In the genomic region with DNA sequence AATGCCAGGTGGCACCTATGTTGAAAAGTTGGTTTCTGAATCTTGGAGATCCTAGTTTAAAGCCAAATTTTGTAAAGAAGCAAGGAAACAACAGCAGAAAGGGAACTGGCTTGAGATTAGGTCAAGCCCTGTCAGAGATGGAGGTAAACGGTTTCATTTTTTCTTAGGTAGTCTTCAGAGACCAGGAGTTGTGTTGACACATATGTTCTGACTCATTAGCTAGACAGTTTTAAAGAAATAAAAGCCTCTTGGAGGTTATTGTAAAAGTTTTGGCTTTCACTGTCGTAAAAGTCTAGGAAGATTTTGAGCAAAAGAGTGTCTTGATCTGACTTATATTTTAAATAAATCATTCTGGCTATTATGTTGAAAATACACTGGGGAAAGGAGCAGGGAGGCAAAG, we compare ENCODE assay signal across 23 cellular contexts.
DNase-seq lines count a peak whose midpoint lies in the region; ATAC-seq and TF ChIP-seq lines count a peak whose summit lies in the region.
"Had no signal": no experiment of that assay in that cellular context is flagged by ENCODE, and none has a peak within 500 bp of the region (broad histone marks: within the 10 kb centered on the region; RNA-seq: fewer than 3 reads in every experiment).

No MANE protein-coding gene starts in this region.

- no peaks in the 10 kb centered on the region for H3K9me3 ChIP-seq in Caco-2
- H3K9me3 ChIP-seq: MG63 had no signal

- H3K27ac ChIP-seq in foreskin keratinocyte = no peak overlapping the region
- H3K27ac ChIP-seq: GM23248, KMS-11 had no signal

- H3K4me1 ChIP-seq in foreskin keratinocyte (peaks cover 15% of the 10 kb centered on the region), Caco-2 (no peaks in the 10 kb centered on the region)

- H3K36me3 ChIP-seq in Caco-2 (ENCODE audit: control insufficient read depth, insufficient read depth, low read length) = no peaks in the 10 kb centered on the region
- H3K36me3 ChIP-seq: MG63 had no signal

- in situ Hi-C loops in astrocyte of the spinal cord (cut with HindIII; ENCODE audit: low sequenced_read_pairs) = no loop called here

- no peaks in the 10 kb centered on the region for H3K27me3 ChIP-seq in foreskin keratinocyte
- H3K27me3 ChIP-seq in Caco-2 (replicated peaks; ENCODE audit: control insufficient read depth, insufficient read depth, low read length) = no peaks in the 10 kb centered on the region
- H3K27me3 ChIP-seq: MG63 had no signal

- no peaks in the 10 kb centered on the region for H3K9me3 Mint-ChIP-seq in activated T-cell treated with anti-CD3 and anti-CD28 coated beads, Interleukin-2, amount 50 U/mL, for 24 hours
- H3K9me3 Mint-ChIP-seq in Caco-2 (ENCODE audit: unreplicated experiment) = no peaks in the 10 kb centered on the region

- intact Hi-C loops in Caco-2 (cut with micrococcal nuclease; ENCODE audit: unreplicated experiment) = loop anchor here (5.0 kb wide), 1 partner anchor 152 kb away; the partner anchor contains the start of gene CTSC

- CTCF ChIA-PET in Caco-2 (lab: Charles Lee) = no interaction called here

- H3K4me1 Mint-ChIP-seq in activated T-cell treated with anti-CD3 and anti-CD28 coated beads, Interleukin-2, amount 50 U/mL, for 24 hours (ENCODE audit: low read depth) = peaks cover 6% of the 10 kb centered on the region
- no peaks in the 10 kb centered on the region for H3K4me1 Mint-ChIP-seq in Caco-2 (ENCODE audit: low read depth, unreplicated experiment)
- H3K4me1 Mint-ChIP-seq: B cell had no signal

- DNase-seq in EL (peak; percentile 43), M059J (ENCODE audit: low read depth) (peak; percentile 64), astrocyte of the spinal cord (ENCODE audit: low read depth, low spot score) (peak; percentile 42), foreskin keratinocyte (peak; percentile 33 to 51), Caco-2 (no peak)
- DNase-seq in activated T-cell treated with anti-CD3 and anti-CD28 coated beads, Interleukin-2, amount 50 U/mL, for 24 hours = no peak
- DNase-seq in activated CD4-positive, alpha-beta T cell treated with anti-CD3 and anti-CD28 coated beads, Interleukin-2, amount 50 U/mL, for 48 hours = no peak
- DNase-seq: DMS 273 treated with DMSO at 0.1 percent for 48 hours, DND-41, GF-D8, GM23248, MG63, NCI-H1048, NCI-H1436, NCI-H2029, NCI-H2171, NCI-H446, NCI-H526 treated with DMSO at 0.1 percent for 48 hours, RPMI8226 had no signal

- BruUV-seq in Caco-2 (replicated peaks; lab: Mats Ljungman, UMichigan) = no TSS peak

- no peaks in the 10 kb centered on the region for H3K27me3 Mint-ChIP-seq in activated T-cell treated with anti-CD3 and anti-CD28 coated beads, Interleukin-2, amount 50 U/mL, for 24 hours
- H3K27me3 Mint-ChIP-seq in Caco-2 (ENCODE audit: insufficient read depth, unreplicated experiment) = peaks cover 14% of the 10 kb centered on the region
- H3K27me3 Mint-ChIP-seq: B cell had no signal

- ATAC-seq in foreskin keratinocyte = peak; percentile 53
- ATAC-seq: HCT116, HepG2 had no signal

- POLR2A ChIA-PET in Caco-2 (lab: Charles Lee) = no interaction called here

- H3K4me3 ChIP-seq in astrocyte of the spinal cord (ENCODE audit: low read depth, low read length) (no peak overlapping the region), Caco-2 (ENCODE audit: low read depth, low read length) (no peak overlapping the region)
- H3K4me3 ChIP-seq: GM23248, MG63 had no signal

- H3K4me3 Mint-ChIP-seq in activated T-cell treated with anti-CD3 and anti-CD28 coated beads, Interleukin-2, amount 50 U/mL, for 24 hours = no peak overlapping the region
- H3K4me3 Mint-ChIP-seq in Caco-2 (ENCODE audit: unreplicated experiment) = no peak overlapping the region
- H3K4me3 Mint-ChIP-seq: B cell had no signal

- no peak overlapping the region for H3K27ac Mint-ChIP-seq in activated T-cell treated with anti-CD3 and anti-CD28 coated beads, Interleukin-2, amount 50 U/mL, for 24 hours
- no peak overlapping the region for H3K27ac Mint-ChIP-seq in Caco-2 (ENCODE audit: unreplicated experiment)
- H3K27ac Mint-ChIP-seq: B cell had no signal

- H3K36me3 Mint-ChIP-seq in activated T-cell treated with anti-CD3 and anti-CD28 coated beads, Interleukin-2, amount 50 U/mL, for 24 hours (ENCODE audit: low read depth) = no peaks in the 10 kb centered on the region
- H3K36me3 Mint-ChIP-seq in Caco-2 (ENCODE audit: insufficient read depth, unreplicated experiment) = no peaks in the 10 kb centered on the region

- TF ChIP-seq CTCF in astrocyte of the spinal cord (IDR thresholded peaks at IDR 0.05; ENCODE audit: low read depth, low read length) (no peak), foreskin keratinocyte (conservative IDR thresholded peaks at IDR 0.05) (no peak), Caco-2 (IDR thresholded peaks at IDR 0.05; ENCODE audit: insufficient read depth in 1 of 2, low read depth in 1 of 2, low read length in 1 of 2, severe bottlenecking in 1 of 2, unreplicated experiment in 1 of 2) (no peak)

Comparison
In these comparisons a context has a peak if more than half of its experiments do, and no peak if none do; other contexts are left out.
1. DNase-seq: peak in EL (single experiment), M059J (single experiment), astrocyte of the spinal cord (single experiment) and foreskin keratinocyte (2 of 2); none in activated T-cell treated with anti-CD3 and anti-CD28 coated beads, Interleukin-2, amount 50 U/mL, for 24 hours (single experiment), Caco-2 (0 of 2) and activated CD4-positive, alpha-beta T cell treated with anti-CD3 and anti-CD28 coated beads, Interleukin-2, amount 50 U/mL, for 48 hours (0 of 2).